Comparison of ENCODE assay signal across 15 cellular contexts in the genomic region with DNA sequence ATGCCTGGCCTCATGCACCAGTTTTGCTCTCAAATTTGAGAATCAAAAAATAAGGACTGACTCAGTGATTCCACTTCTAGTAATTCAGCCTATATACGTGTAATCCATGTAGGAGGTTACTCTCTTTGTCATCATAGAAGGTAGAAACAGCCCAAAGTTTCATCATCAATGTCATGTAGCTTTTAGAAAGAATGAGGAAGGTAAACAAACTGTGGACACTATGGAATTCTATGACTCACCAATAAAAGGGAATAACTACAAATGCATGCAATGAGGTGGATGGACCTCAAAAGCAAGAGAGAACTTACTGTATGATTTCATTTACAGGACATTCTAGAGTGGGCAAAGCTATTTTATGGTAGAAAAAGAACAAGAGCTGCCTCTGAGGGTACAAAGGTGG.
DNase-seq lines count a peak whose midpoint lies in the region; ATAC-seq and TF ChIP-seq lines count a peak whose summit lies in the region.
"Had no signal": no experiment of that assay in that cellular context is flagged by ENCODE, and none has a peak within 500 bp of the region (broad histone marks: within the 10 kb centered on the region; RNA-seq: fewer than 3 reads in every experiment).

No MANE protein-coding gene starts in this region.

- no peak overlapping the region for H2BK120ac ChIP-seq in neuronal stem cell (ENCODE audit: low read depth, low read length)

- no peaks in the 10 kb centered on the region for H3K9me3 ChIP-seq in neuronal stem cell (replicated peaks in 1 of 2; ENCODE audit: control insufficient read depth in 2 of 2, insufficient read depth in 1 of 2, low read depth in 1 of 2, low read length in 2 of 2)
- H3K9me3 ChIP-seq: adrenal gland, transverse colon had no signal

- H3K27ac Mint-ChIP-seq in stimulated activated naive CD8-positive, alpha-beta T cell treated with anti-CD3 and anti-CD28 coated beads, Interleukin-15, amount 100 ng/mL, for 72 hours = no peak overlapping the region
- H3K27ac Mint-ChIP-seq: activated CD8-positive, alpha-beta memory T cell treated with anti-CD3 and anti-CD28 coated beads, Interleukin-2, amount 10 ng/mL, durations not matched to agents 7 days and 5 days had no signal

- no peak overlapping the region for H3K23ac ChIP-seq in neuronal stem cell (ENCODE audit: low read depth, low read length, poor library complexity)

- H3K4me2 ChIP-seq in neuronal stem cell (ENCODE audit: insufficient read depth, low read length, poor library complexity, severe bottlenecking) = no peak overlapping the region

- no peak overlapping the region for H3K4me3 Mint-ChIP-seq in stimulated activated naive CD8-positive, alpha-beta T cell treated with anti-CD3 and anti-CD28 coated beads, Interleukin-15, amount 100 ng/mL, for 72 hours
- H3K4me3 Mint-ChIP-seq: activated CD8-positive, alpha-beta memory T cell treated with anti-CD3 and anti-CD28 coated beads, Interleukin-2, amount 10 ng/mL, durations not matched to agents 7 days and 5 days had no signal

- no peak overlapping the region for H3K14ac ChIP-seq in neuronal stem cell (ENCODE audit: low read length)

- no peaks in the 10 kb centered on the region for H3K27me3 ChIP-seq in neuronal stem cell (ENCODE audit: control insufficient read depth in 3 of 3, insufficient read depth in 3 of 3, low read depth in 1 of 3, low read length in 3 of 3)
- H3K27me3 ChIP-seq: adrenal gland, transverse colon had no signal

- no peaks in the 10 kb centered on the region for H3K9me3 Mint-ChIP-seq in stimulated activated naive CD8-positive, alpha-beta T cell treated with anti-CD3 and anti-CD28 coated beads, Interleukin-15, amount 100 ng/mL, for 72 hours

- H3K4me1 Mint-ChIP-seq in stimulated activated naive CD8-positive, alpha-beta T cell treated with anti-CD3 and anti-CD28 coated beads, Interleukin-15, amount 100 ng/mL, for 72 hours = no peaks in the 10 kb centered on the region
- H3K4me1 Mint-ChIP-seq: activated CD8-positive, alpha-beta memory T cell treated with anti-CD3 and anti-CD28 coated beads, Interleukin-2, amount 10 ng/mL, durations not matched to agents 7 days and 5 days had no signal

- H3K79me1 ChIP-seq in neuronal stem cell (ENCODE audit: low read depth, low read length) = no peaks in the 10 kb centered on the region

- no peak for ATAC-seq in left lobe of liver
- no peak for ATAC-seq in stimulated activated naive CD8-positive, alpha-beta T cell treated with anti-CD3 and anti-CD28 coated beads, Interleukin-15, amount 100 ng/mL, for 72 hours
- ATAC-seq: activated CD8-positive, alpha-beta memory T cell treated with anti-CD3 and anti-CD28 coated beads, Interleukin-2, amount 10 ng/mL, durations not matched to agents 7 days and 5 days had no signal

- peak overlapping the region; percentile 100 for H3K27ac ChIP-seq in neuronal stem cell (replicated peaks; ENCODE audit: low read length)
- H3K27ac ChIP-seq: adrenal gland, HL-60, transverse colon had no signal

- H2BK15ac ChIP-seq in neuronal stem cell (ENCODE audit: low read length) = no peak overlapping the region

- H3K4me3 ChIP-seq in epithelial cell of proximal tubule (ENCODE audit: low read depth, low read length) (no peak overlapping the region), neuronal stem cell (ENCODE audit: low read length in 2 of 2) (no peak overlapping the region)
- H3K4me3 ChIP-seq: adrenal gland, lung, transverse colon had no signal

- H3K9ac ChIP-seq in neuronal stem cell (ENCODE audit: low read depth, low read length, poor library complexity) = no peak overlapping the region

- H3K27me3 Mint-ChIP-seq in stimulated activated naive CD8-positive, alpha-beta T cell treated with anti-CD3 and anti-CD28 coated beads, Interleukin-15, amount 100 ng/mL, for 72 hours = peaks cover 35% of the 10 kb centered on the region

- WGBS in neuronal stem cell (ENCODE audit: extremely low coverage in 2 of 2, insufficient read length in 2 of 2, insufficient replicate concordance in 1 of 2), 2 donors = no CpG with 5 or more reads among the region's 1 CpG

- H4K91ac ChIP-seq in neuronal stem cell (ENCODE audit: low read depth, low read length, poor library complexity) = no peak overlapping the region

- DNase-seq in GM03348 (ENCODE audit: low spot score) (peak; percentile 19), RKO (ENCODE audit: low spot score) (peak; percentile 21), epithelial cell of proximal tubule (ENCODE audit: low read depth) (peak; percentile 27), neuronal stem cell (ENCODE audit: low spot score) (no peak), left lobe of liver (ENCODE audit: low spot score) (no peak), C1 segment of cervical spinal cord (lab: John Stamatoyannopoulos, UW) (no peak), SK-N-DZ (ENCODE audit: low spot score) (no peak)
- DNase-seq in stimulated activated naive CD8-positive, alpha-beta T cell treated with anti-CD3 and anti-CD28 coated beads, Interleukin-15, amount 100 ng/mL, for 72 hours = no peak
- DNase-seq: activated CD8-positive, alpha-beta memory T cell treated with anti-CD3 and anti-CD28 coated beads, Interleukin-2, amount 10 ng/mL, durations not matched to agents 7 days and 5 days; adrenal gland; DMS153; NCI-H1694; transverse colon had no signal

- no peak overlapping the region for H3K18ac ChIP-seq in neuronal stem cell (ENCODE audit: low read length)

- no peak overlapping the region for H2AK5ac ChIP-seq in neuronal stem cell (ENCODE audit: low read depth, low read length)

- H3K36me3 ChIP-seq in neuronal stem cell (replicated peaks in 1 of 2; ENCODE audit: control insufficient read depth in 2 of 2, insufficient read depth in 2 of 2, low read length in 2 of 2) = no peaks in the 10 kb centered on the region
- H3K36me3 ChIP-seq: adrenal gland, transverse colon had no signal

- H2BK12ac ChIP-seq in neuronal stem cell (ENCODE audit: low read length) = no peak overlapping the region

- no peak overlapping the region for H2BK5ac ChIP-seq in neuronal stem cell (ENCODE audit: low read length)

- TF ChIP-seq CTCF in epithelial cell of proximal tubule (conservative IDR thresholded peaks at IDR 0.05; ENCODE audit: low read depth, low read length) = no peak

- H4K8ac ChIP-seq in neuronal stem cell (ENCODE audit: low read depth, low read length) = no peak overlapping the region

- H3K4ac ChIP-seq in neuronal stem cell (ENCODE audit: low read length) = no peak overlapping the region

- peaks cover 16 to 35% of the 10 kb centered on the region in 2 donors for H3K4me1 ChIP-seq in neuronal stem cell (ENCODE audit: control insufficient read depth in 2 of 2, insufficient read depth in 1 of 2, low read depth in 1 of 2, low read length in 2 of 2)
- H3K4me1 ChIP-seq: adrenal gland, transverse colon had no signal

- no peak overlapping the region for H2AFZ ChIP-seq in neuronal stem cell (ENCODE audit: low read length)

Comparison
In these comparisons a context has a peak if more than half of its experiments do, and no peak if none do; other contexts are left out.
1. DNase-seq: peak in GM03348 (single experiment), RKO (single experiment) and epithelial cell of proximal tubule (single experiment); none in neuronal stem cell (single experiment), left lobe of liver (single experiment), C1 segment of cervical spinal cord (0 of 14), stimulated activated naive CD8-positive, alpha-beta T cell treated with anti-CD3 and anti-CD28 coated beads, Interleukin-15, amount 100 ng/mL, for 72 hours (0 of 2) and SK-N-DZ (single experiment).